8 cellular contexts compared by ENCODE assay signal in the genomic region with DNA sequence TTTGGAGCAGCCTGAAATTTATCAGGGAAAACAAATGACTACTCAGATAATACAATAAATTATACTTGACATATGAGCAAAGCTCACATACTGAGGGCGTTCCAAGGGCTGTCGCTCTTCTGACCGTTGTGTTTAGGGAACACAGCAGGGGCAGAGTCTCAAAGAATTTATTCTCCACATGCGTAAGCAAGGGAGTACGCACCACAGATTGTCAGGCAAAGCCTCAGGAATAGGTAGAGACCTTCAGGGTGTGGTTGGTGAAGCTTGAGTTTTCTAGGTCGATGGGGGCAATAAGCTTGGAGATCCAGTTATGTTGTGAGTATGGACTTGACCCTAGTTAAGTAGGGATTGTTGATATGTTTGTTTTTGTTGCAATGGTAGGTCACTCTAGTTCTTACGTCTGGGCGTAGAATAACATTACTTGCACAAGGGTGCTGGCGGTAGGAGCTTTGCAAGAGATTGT. TPM values are rescaled to one million over a fixed set of nuclear protein-coding genes. Genes with fewer than 3 reads are reported as not detected.
DNase-seq lines count a peak whose midpoint lies in the region; ATAC-seq and TF ChIP-seq lines count a peak whose summit lies in the region.

No MANE protein-coding gene starts in this region.

- no peak for DNase-seq in activated naive CD4-positive, alpha-beta T cell treated with Interleukin-2 at 50 U/mL for 16 hours
- DNase-seq in T-cell (no peak), fibroblast of lung (ENCODE audit: low read depth in 2 of 2) (peak; percentile 33 to 34), KG1 (lab: John Stamatoyannopoulos, UW) (no peak), HPDE6-E6E7 (ENCODE audit: extremely low spot score) (no peak)

- peak overlapping the region; percentile 97 for H3K4me3 Mint-ChIP-seq in activated naive CD4-positive, alpha-beta T cell treated with anti-CD3 and anti-CD28 coated beads, Interleukin-2, amount 50 U/mL, for 24 hours
- H3K4me3 Mint-ChIP-seq in T-cell = peak overlapping the region; percentile 88 to 94 (median 94)

- no peak overlapping the region for H3K27ac Mint-ChIP-seq in activated naive CD4-positive, alpha-beta T cell treated with anti-CD3 and anti-CD28 coated beads, Interleukin-2, amount 50 U/mL, for 24 hours
- H3K27ac Mint-ChIP-seq in T-cell = peak overlapping the region; percentile 5 to 83

- no peaks in the 10 kb centered on the region for H3K36me3 ChIP-seq in fibroblast of lung (ENCODE audit: control insufficient read depth, insufficient read depth, low read length)
- no peaks in the 10 kb centered on the region for H3K36me3 ChIP-seq in neutrophil

- H3K27ac ChIP-seq in fibroblast of lung (ENCODE audit: insufficient read depth, low read length) = peak overlapping the region; percentile 84
- H3K27ac ChIP-seq in neutrophil = no peak overlapping the region

- H4K20me1 ChIP-seq in fibroblast of lung (ENCODE audit: control insufficient read depth, extremely low read depth, insufficient read depth, low read length) = no peaks in the 10 kb centered on the region

- H3K27me3 Mint-ChIP-seq in activated naive CD4-positive, alpha-beta T cell treated with anti-CD3 and anti-CD28 coated beads, Interleukin-2, amount 50 U/mL, for 24 hours = no peaks in the 10 kb centered on the region
- H3K27me3 Mint-ChIP-seq in T-cell = no peaks in the 10 kb centered on the region

- peak overlapping the region; percentile 86 for H3K9ac ChIP-seq in fibroblast of lung (ENCODE audit: insufficient read depth, low read length)

- no peaks in the 10 kb centered on the region for H3K9me3 Mint-ChIP-seq in activated naive CD4-positive, alpha-beta T cell treated with anti-CD3 and anti-CD28 coated beads, Interleukin-2, amount 50 U/mL, for 24 hours
- H3K9me3 Mint-ChIP-seq in T-cell = no peaks in the 10 kb centered on the region

- H3K79me2 ChIP-seq in fibroblast of lung (ENCODE audit: control insufficient read depth, insufficient read depth, low read length) = peaks cover 30% of the 10 kb centered on the region

- H3K27me3 ChIP-seq in fibroblast of lung (ENCODE audit: control insufficient read depth, insufficient read depth, low read length) = no peaks in the 10 kb centered on the region
- no peaks in the 10 kb centered on the region for H3K27me3 ChIP-seq in neutrophil

- H3K4me3 ChIP-seq in fibroblast of lung (replicated peaks in 1 of 4; ENCODE audit: control extremely low read depth in 1 of 4, insufficient read depth in 1 of 4, low read depth in 3 of 4, low read length in 4 of 4) (peak overlapping the region; percentile 73 to 91 (median 84)), neutrophil (ENCODE audit: low read depth in 1 of 2, low read length in 1 of 2) (peak overlapping the region; percentile 79 to 93)

- TF ChIP-seq CTCF in fibroblast of lung (conservative IDR thresholded peaks at IDR 0.05 in 1 of 2, IDR thresholded peaks at IDR 0.05 in 1 of 2; ENCODE audit: low read depth in 1 of 2, low read length in 2 of 2) (no peak), neutrophil (IDR thresholded peaks at IDR 0.05) (no peak)

- H3K9me3 ChIP-seq in fibroblast of lung (ENCODE audit: control insufficient read depth, insufficient read depth, low read depth, low read length) (no peaks in the 10 kb centered on the region), neutrophil (no peaks in the 10 kb centered on the region)

- no peaks in the 10 kb centered on the region for H3K4me1 ChIP-seq in fibroblast of lung (ENCODE audit: control insufficient read depth, extremely low read depth, insufficient read depth, low read length)
- H3K4me1 ChIP-seq in neutrophil (ENCODE audit: control insufficient read depth in 1 of 2, insufficient read depth in 1 of 2, low read depth in 1 of 2, low read length in 1 of 2) = peaks cover 29 to 34% of the 10 kb centered on the region in 2 experiments

- peaks cover 45% of the 10 kb centered on the region for H3K4me1 Mint-ChIP-seq in activated naive CD4-positive, alpha-beta T cell treated with anti-CD3 and anti-CD28 coated beads, Interleukin-2, amount 50 U/mL, for 24 hours
- H3K4me1 Mint-ChIP-seq in T-cell = peaks cover 40 to 47% (median 43%) of the 10 kb centered on the region in 3 donors

- H3K36me3 Mint-ChIP-seq in activated naive CD4-positive, alpha-beta T cell treated with anti-CD3 and anti-CD28 coated beads, Interleukin-2, amount 50 U/mL, for 24 hours = peaks cover 2% of the 10 kb centered on the region
- peaks cover 4% of the 10 kb centered on the region for H3K36me3 Mint-ChIP-seq in T-cell

- H2AFZ ChIP-seq in fibroblast of lung (ENCODE audit: low read length) = peak overlapping the region; percentile 84

- H3K4me2 ChIP-seq in fibroblast of lung (ENCODE audit: extremely low read depth, insufficient read depth, low read length) = peak overlapping the region; percentile 87

- ATAC-seq in T-cell (replicated peaks in 1 of 4) (no peak), HG03196 (IDR thresholded peaks at IDR 0.05; ENCODE audit: unreplicated experiment) (no peak)

- CTCF ChIA-PET in T-cell (lab: Charles Lee) = no interaction called here

- POLR2A ChIA-PET in T-cell (lab: Charles Lee) = no interaction called here

RNA-seq across cellular contexts. Expression of a gene that starts 0.8 kb away (rescaled TPM):
- total RNA-seq in T-cell (10 to 100 TPM; 19.0 to 29.5 (median 23.0) TPM), fibroblast of lung (91.4 and 138 TPM in 2 replicates)
- polyA plus RNA-seq in fibroblast of lung = 128 and 138 TPM in 2 replicates
- 86.7 and 88.3 TPM in 2 replicates for polyA plus RNA-seq in fibroblast of lung (2012)
- polyA minus RNA-seq in fibroblast of lung (ENCODE audit: low replicate concordance) = 5.8 and 27.5 TPM in 2 replicates

Comparison
In these comparisons a context has a peak if more than half of its experiments do, and no peak if none do; other contexts are left out.
1. DNase-seq: peak in fibroblast of lung (2 of 2); none in activated naive CD4-positive, alpha-beta T cell treated with Interleukin-2 at 50 U/mL for 16 hours (single experiment), T-cell (0 of 34), KG1 (single experiment) and HPDE6-E6E7 (single experiment).